ENCODE assay signal across 9 cellular contexts in genomic region chr17:65558683-65559311, GRCh38. TPM values are rescaled to one million over a fixed set of nuclear protein-coding genes. Genes with fewer than 3 reads are reported as not detected.
DNase-seq lines count a peak whose midpoint lies in the region; ATAC-seq lines count a peak whose summit lies in the region.
"Had no signal": no experiment of that assay in that cellular context is flagged by ENCODE, and none has a peak within 500 bp of the region (broad histone marks: within the 10 kb centered on the region; RNA-seq: fewer than 3 reads in every experiment).

No MANE protein-coding gene starts in this region.

- H3K27me3 ChIP-seq in iPS-20b (ENCODE audit: insufficient read depth, low read length) = peaks cover 23% of the 10 kb centered on the region; the same call in 1 of the 2 replicates

- H3K27ac ChIP-seq in iPS-20b (ENCODE audit: low read length) = no peak overlapping the region

- H3K36me3 Mint-ChIP-seq in activated CD4-positive, alpha-beta T cell treated with anti-CD3 and anti-CD28 coated beads, Interleukin-2, amount 10 ng/mL, durations not matched to agents 7 days and 5 days (ENCODE audit: low read depth) = peaks cover 10% of the 10 kb centered on the region

- H3K36me3 ChIP-seq in iPS-20b (ENCODE audit: insufficient read depth, low read depth, low read length) = peaks cover 21% of the 10 kb centered on the region

- CTCF ChIA-PET in activated CD4-positive, alpha-beta T cell treated with anti-CD3 and anti-CD28 coated beads, Interleukin-2, amount 10 ng/mL, durations not matched to agents 7 days and 5 days (lab: Charles Lee) = interaction anchor here (0.8 to 1.2 kb wide), 2 partner anchors 21 to 327 kb away, joined by 3 to 4 read pairs; no protein-coding TSS in a partner anchor

- no peaks in the 10 kb centered on the region for H3K9me3 Mint-ChIP-seq in activated CD4-positive, alpha-beta T cell treated with anti-CD3 and anti-CD28 coated beads, Interleukin-2, amount 10 ng/mL, durations not matched to agents 7 days and 5 days

- peak overlapping the region; percentile 92 for H3K4me3 ChIP-seq in iPS-20b (ENCODE audit: low read length)

- peaks cover 27% of the 10 kb centered on the region for H3K4me1 Mint-ChIP-seq in activated CD4-positive, alpha-beta T cell treated with anti-CD3 and anti-CD28 coated beads, Interleukin-2, amount 10 ng/mL, durations not matched to agents 7 days and 5 days

- no peak for ATAC-seq in stimulated activated naive CD8-positive, alpha-beta T cell treated with anti-CD3 and anti-CD28 coated beads, Interleukin-15, Interleukin-2, amounts not matched to agents 100 U/mL and 50 U/mL, for 24 hours
- no peak for ATAC-seq in GM18517 (IDR thresholded peaks at IDR 0.05; ENCODE audit: unreplicated experiment)

- H3K9me3 ChIP-seq in iPS-20b (ENCODE audit: insufficient read depth, low read depth, low read length) = no peaks in the 10 kb centered on the region

- peak; percentile 60 for DNase-seq in NCI-H2171 treated with DMSO at 0.1 percent for 48 hours (lab: John Stamatoyannopoulos, UW)
- DNase-seq in NCI-H2171 (lab: John Stamatoyannopoulos, UW) = no peak
- peak; percentile 29 for DNase-seq in activated CD4-positive, alpha-beta T cell treated with anti-CD3 and anti-CD28 coated beads, Interleukin-2, amount 10 ng/mL, durations not matched to agents 7 days and 5 days
- DNase-seq in stimulated activated naive CD8-positive, alpha-beta T cell treated with anti-CD3 and anti-CD28 coated beads, Interleukin-15, Interleukin-2, amounts not matched to agents 100 U/mL and 50 U/mL, for 24 hours = peak; percentile 20
- DNase-seq in NAMALWA (ENCODE audit: low spot score) = no peak
- DNase-seq in NCI-H82 treated with DMSO at 0.1 percent for 48 hours (lab: John Stamatoyannopoulos, UW; ENCODE audit: unreplicated experiment) = no peak
- DNase-seq: erythroblast had no signal

- peak overlapping the region; percentile 76 for H3K27ac Mint-ChIP-seq in activated CD4-positive, alpha-beta T cell treated with anti-CD3 and anti-CD28 coated beads, Interleukin-2, amount 10 ng/mL, durations not matched to agents 7 days and 5 days

- no peak overlapping the region for H3K4me3 Mint-ChIP-seq in activated CD4-positive, alpha-beta T cell treated with anti-CD3 and anti-CD28 coated beads, Interleukin-2, amount 10 ng/mL, durations not matched to agents 7 days and 5 days

- POLR2A ChIA-PET in activated CD4-positive, alpha-beta T cell treated with anti-CD3 and anti-CD28 coated beads, Interleukin-2, amount 10 ng/mL, durations not matched to agents 7 days and 5 days (lab: Charles Lee) = no interaction called here

- H3K4me1 ChIP-seq in iPS-20b (ENCODE audit: insufficient read depth, low read length) = peaks cover 35% of the 10 kb centered on the region

- peaks cover 15% of the 10 kb centered on the region for H3K27me3 Mint-ChIP-seq in activated CD4-positive, alpha-beta T cell treated with anti-CD3 and anti-CD28 coated beads, Interleukin-2, amount 10 ng/mL, durations not matched to agents 7 days and 5 days

- H3K9ac ChIP-seq in iPS-20b (ENCODE audit: low read depth, low read length) = peak overlapping the region; percentile 80; the same call in 1 of the 2 replicates

RNA-seq across cellular contexts. Expression of gene AXIN2, which starts 2.7 kb away (rescaled TPM):
- total RNA-seq in activated CD4-positive, alpha-beta T cell treated with anti-CD3 and anti-CD28 coated beads, Interleukin-2, amount 10 ng/mL, durations not matched to agents 7 days and 5 days = 10 to 100 TPM; 12.7 to 13.4 TPM

Comparison
In these comparisons a context has a peak if more than half of its experiments do, and no peak if none do; other contexts are left out.
1. DNase-seq: peak in NCI-H2171 treated with DMSO at 0.1 percent for 48 hours (single experiment), activated CD4-positive, alpha-beta T cell treated with anti-CD3 and anti-CD28 coated beads, Interleukin-2, amount 10 ng/mL, durations not matched to agents 7 days and 5 days (single experiment) and stimulated activated naive CD8-positive, alpha-beta T cell treated with anti-CD3 and anti-CD28 coated beads, Interleukin-15, Interleukin-2, amounts not matched to agents 100 U/mL and 50 U/mL, for 24 hours (single experiment); none in NCI-H2171 (single experiment), NAMALWA (single experiment) and NCI-H82 treated with DMSO at 0.1 percent for 48 hours (single experiment).